12 cellular contexts compared by ENCODE assay signal in the genomic region with DNA sequence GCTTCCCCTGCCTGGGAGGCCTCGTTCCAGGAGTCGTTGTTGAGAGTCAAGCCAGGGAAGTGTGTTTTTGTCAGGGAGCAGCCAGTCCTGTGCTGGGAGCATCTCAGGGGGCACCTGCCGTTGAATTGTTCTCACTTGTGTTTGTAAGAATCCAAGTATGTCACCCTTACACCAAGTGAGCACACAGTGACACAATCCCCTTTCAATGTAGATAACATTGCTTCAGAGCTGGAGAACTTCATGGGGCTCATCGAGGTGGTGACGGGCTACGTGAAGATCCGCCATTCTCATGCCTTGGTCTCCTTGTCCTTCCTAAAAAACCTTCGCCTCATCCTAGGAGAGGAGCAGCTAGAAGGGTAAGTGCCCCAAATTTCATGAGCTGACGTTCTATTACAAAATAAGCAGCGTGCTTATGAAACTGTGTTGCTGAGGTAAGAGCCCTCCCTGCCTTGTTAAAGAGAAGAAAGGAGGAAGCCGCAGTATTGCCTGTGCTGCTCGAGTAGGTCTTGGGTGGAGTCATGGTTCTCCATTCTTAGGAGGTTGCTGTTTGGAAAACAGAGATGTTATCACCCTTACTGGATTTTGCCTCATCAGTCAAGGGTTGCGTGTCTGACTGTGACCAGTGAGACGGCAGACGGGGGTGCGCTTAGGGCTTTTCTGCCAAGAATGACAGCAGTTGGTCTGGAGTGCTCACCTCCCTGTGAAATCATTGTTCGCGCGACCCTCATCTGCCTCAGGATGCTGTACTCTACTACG.
A peak's percentile ranks its signal among the peaks of the same experiment; 100 is the strongest.
DNase-seq lines count a peak whose midpoint lies in the region; ATAC-seq and TF ChIP-seq lines count a peak whose summit lies in the region.
"Had no signal": no experiment of that assay in that cellular context is flagged by ENCODE, and none has a peak within 500 bp of the region (broad histone marks: within the 10 kb centered on the region; RNA-seq: fewer than 3 reads in every experiment).

No MANE protein-coding gene starts in this region.

- TF ChIP-seq CTCF in nephron progenitor cell (IDR thresholded peaks at IDR 0.05) (no peak), prostate gland (IDR thresholded peaks at IDR 0.05) (no peak)

- no peak overlapping the region for H3K4me3 ChIP-seq in prostate gland

- H3K4me1 ChIP-seq in prostate gland (replicated peaks), result peaks cover 3% of the 10 kb centered on the region

- H3K9me3 ChIP-seq in prostate gland, result no peaks in the 10 kb centered on the region

- H3K27me3 ChIP-seq in prostate gland (replicated peaks; ENCODE audit: insufficient read depth), result no peaks in the 10 kb centered on the region

- TF ChIP-seq POLR2A in prostate gland (IDR thresholded peaks at IDR 0.05), result no peak

- no peaks in the 10 kb centered on the region for H3K27me3 Mint-ChIP-seq in dendritic cell treated with granulocyte-macrophage colony-stimulating factor and Interleukin-4, amounts not matched to agents 40 ng/mL and 50 ng/mL, for 4 days
- H3K27me3 Mint-ChIP-seq in nephron progenitor cell (ENCODE audit: low read depth, poor library complexity), result peaks cover 3% of the 10 kb centered on the region
- H3K27me3 Mint-ChIP-seq: activated naive CD8-positive, alpha-beta T cell treated with anti-CD3 and anti-CD28 coated beads, Interleukin-2, amount 50 U/mL, for 24 hours had no signal

- H3K4me3 Mint-ChIP-seq in dendritic cell treated with granulocyte-macrophage colony-stimulating factor and Interleukin-4, amounts not matched to agents 40 ng/mL and 50 ng/mL, for 4 days, result no peak overlapping the region
- H3K4me3 Mint-ChIP-seq in nephron progenitor cell, result no peak overlapping the region
- H3K4me3 Mint-ChIP-seq: activated naive CD8-positive, alpha-beta T cell treated with anti-CD3 and anti-CD28 coated beads, Interleukin-2, amount 50 U/mL, for 24 hours had no signal

- intact Hi-C loops in dendritic cell treated with granulocyte-macrophage colony-stimulating factor and Interleukin-4, amounts not matched to agents 40 ng/mL and 50 ng/mL, for 4 days (cut with micrococcal nuclease), result no loop called here
- intact Hi-C loops in prostate gland (cut with DNase I), result no loop called here

- 82% methylated on average over 20 of the region's 20 CpGs for WGBS in prostate gland

- H3K4me1 Mint-ChIP-seq in dendritic cell treated with granulocyte-macrophage colony-stimulating factor and Interleukin-4, amounts not matched to agents 40 ng/mL and 50 ng/mL, for 4 days (ENCODE audit: low read depth), result peaks cover 33% of the 10 kb centered on the region
- peaks cover 68% of the 10 kb centered on the region for H3K4me1 Mint-ChIP-seq in nephron progenitor cell

- H3K36me3 Mint-ChIP-seq in dendritic cell treated with granulocyte-macrophage colony-stimulating factor and Interleukin-4, amounts not matched to agents 40 ng/mL and 50 ng/mL, for 4 days (ENCODE audit: low read depth), result peaks cover 62% of the 10 kb centered on the region
- H3K36me3 Mint-ChIP-seq in nephron progenitor cell (ENCODE audit: low read depth), result peaks cover 58% of the 10 kb centered on the region

- H3K27ac Mint-ChIP-seq in dendritic cell treated with granulocyte-macrophage colony-stimulating factor and Interleukin-4, amounts not matched to agents 40 ng/mL and 50 ng/mL, for 4 days, result peak overlapping the region; percentile 34
- peak overlapping the region; percentile 99 for H3K27ac Mint-ChIP-seq in nephron progenitor cell
- H3K27ac Mint-ChIP-seq: activated naive CD8-positive, alpha-beta T cell treated with anti-CD3 and anti-CD28 coated beads, Interleukin-2, amount 50 U/mL, for 24 hours had no signal

- peak; percentile 71 for DNase-seq in CD1c-positive myeloid dendritic cell (ENCODE audit: extremely low spot score)
- DNase-seq in NCI-H460 (ENCODE audit: extremely low read depth, low read depth), result peak; percentile 96
- no peak for DNase-seq in nephron progenitor cell
- no peak for DNase-seq in prostate gland (ENCODE audit: low spot score)
- no peak for DNase-seq in NCI-H526 treated with DMSO at 0.1 percent for 48 hours (lab: John Stamatoyannopoulos, UW)
- DNase-seq: activated naive CD8-positive, alpha-beta T cell treated with anti-CD3 and anti-CD28 coated beads, Interleukin-2, amount 50 U/mL, for 24 hours; H7; NCI-H510A treated with DMSO at 0.1 percent for 48 hours; T-helper 1 cell had no signal

- ATAC-seq in HG02852 (IDR thresholded peaks at IDR 0.05; ENCODE audit: unreplicated experiment), result no peak
- no peak for ATAC-seq in GM18520 (IDR thresholded peaks at IDR 0.05; ENCODE audit: unreplicated experiment)
- ATAC-seq: activated naive CD8-positive, alpha-beta T cell treated with anti-CD3 and anti-CD28 coated beads, Interleukin-2, amount 50 U/mL, for 24 hours had no signal

- no peaks in the 10 kb centered on the region for H3K36me3 ChIP-seq in prostate gland

- H3K9me3 Mint-ChIP-seq in dendritic cell treated with granulocyte-macrophage colony-stimulating factor and Interleukin-4, amounts not matched to agents 40 ng/mL and 50 ng/mL, for 4 days, result no peaks in the 10 kb centered on the region
- H3K9me3 Mint-ChIP-seq in nephron progenitor cell, result peaks cover 13% of the 10 kb centered on the region
- H3K9me3 Mint-ChIP-seq: activated naive CD8-positive, alpha-beta T cell treated with anti-CD3 and anti-CD28 coated beads, Interleukin-2, amount 50 U/mL, for 24 hours had no signal

- peak overlapping the region in 1 of 2 donors; percentile 23 for H3K27ac ChIP-seq in prostate gland

Comparison
In these comparisons a context has a peak if more than half of its experiments do, and no peak if none do; other contexts are left out.
1. DNase-seq: peak in CD1c-positive myeloid dendritic cell (single experiment) and NCI-H460 (single experiment); none in nephron progenitor cell (single experiment), prostate gland (single experiment) and NCI-H526 treated with DMSO at 0.1 percent for 48 hours (single experiment).